In genomic region chr10:31192475-31192874, GRCh38 we compare ENCODE assay signal across 26 cellular contexts.
"Had no signal": no experiment of that assay in that cellular context is flagged by ENCODE, and none has a peak within 500 bp of the region (broad histone marks: within the 10 kb centered on the region; RNA-seq: fewer than 3 reads in every experiment).

No MANE protein-coding gene starts in this region.

- H3K27ac ChIP-seq: stomach, suprapubic skin, testis, thoracic aorta, thyroid gland, tibial artery, tibial nerve, transverse colon, upper lobe of left lung, upper lobe of right lung, uterus, vagina had no signal

- H3K36me3 ChIP-seq: stomach, suprapubic skin, thoracic aorta, thyroid gland, tibial artery, tibial nerve, transverse colon, upper lobe of left lung, upper lobe of right lung, uterus, vagina had no signal

- H3K27me3 ChIP-seq: stomach, suprapubic skin, testis, thyroid gland, tibial artery, tibial nerve, transverse colon, upper lobe of left lung, upper lobe of right lung, uterus, vagina had no signal

- FAIRE-seq: urothelium cell line had no signal

- H3K9me3 ChIP-seq: suprapubic skin, testis, thoracic aorta, thyroid gland, tibial artery, tibial nerve, transverse colon, upper lobe of left lung, upper lobe of right lung, uterus, vagina had no signal

- DNase-seq: stimulated activated CD4-positive, alpha-beta T cell treated with anti-CD3 and anti-CD28 coated beads, Interleukin-2, amount 100 ng/mL, for 48 hours; stimulated activated CD4-positive, alpha-beta T cell treated with anti-CD3 and anti-CD28 coated beads, Interleukin-4, amount 100 ng/mL, for 1 hour; stimulated activated CD4-positive, alpha-beta T cell treated with anti-CD3 and anti-CD28 coated beads, Interleukin-4, amount 100 ng/mL, for 24 hours; stimulated activated CD4-positive, alpha-beta T cell treated with anti-CD3 and anti-CD28 coated beads, Interleukin-4, amount 100 ng/mL, for 4 hours; stimulated activated CD8-positive, alpha-beta memory T cell treated with anti-CD3 and anti-CD28 coated beads, Interleukin-4, amount 100 ng/mL, for 48 hours; stimulated activated naive B cell treated with anti-CD40 and anti-IgM and Interleukin-4, amounts not matched to agents 10 μg/mL and 1 μg/mL and 100 μg/mL, for 72 hours; stimulated activated naive CD4-positive, alpha-beta T cell treated with Interleukin-2 at 50 U/mL for 16 hours; stimulated activated naive CD8-positive, alpha-beta T cell treated with anti-CD3 and anti-CD28 coated beads, Interleukin-15, amount 100 ng/mL, for 72 hours; stimulated activated naive CD8-positive, alpha-beta T cell treated with anti-CD3 and anti-CD28 coated beads, Interleukin-15, Interleukin-2, amounts not matched to agents 100 U/mL and 50 U/mL, for 24 hours; stomach; substantia nigra; testis; thyroid gland; tibial artery; transverse colon; trophoblast cell; upper lobe of left lung; upper lobe of right lung; uterus had no signal

- H3K4me3 ChIP-seq: stomach, suprapubic skin, testis, thoracic aorta, thyroid gland, tibial artery, tibial nerve, transverse colon, upper lobe of left lung, upper lobe of right lung, uterus, vagina had no signal

- H3K4me1 ChIP-seq: stomach, suprapubic skin, testis, thyroid gland, tibial artery, transverse colon, upper lobe of left lung, upper lobe of right lung, uterus, vagina had no signal

- ATAC-seq: stimulated activated effector memory CD8-positive, alpha-beta T cell treated with anti-CD3 and anti-CD28 coated beads, Interleukin-12 subunit alpha, Interleukin-12 subunit beta, amount 100 ng/mL, for 72 hours; stimulated activated memory B cell treated with anti-CD40 and anti-IgM and Interleukin-4, amounts not matched to agents 10 μg/mL and 1 μg/mL and 100 μg/mL, for 72 hours; stimulated activated naive B cell treated with anti-CD40 and anti-IgM and Interleukin-4, amounts not matched to agents 10 μg/mL and 1 μg/mL and 100 μg/mL, for 72 hours; stimulated activated naive CD8-positive, alpha-beta T cell treated with anti-CD3 and anti-CD28 coated beads, Interleukin-15, amount 100 ng/mL, for 72 hours; stimulated activated naive CD8-positive, alpha-beta T cell treated with anti-CD3 and anti-CD28 coated beads, Interleukin-15, Interleukin-2, amounts not matched to agents 100 U/mL and 50 U/mL, for 24 hours had no signal
